8 cellular contexts compared by ENCODE assay signal in the genomic region with DNA sequence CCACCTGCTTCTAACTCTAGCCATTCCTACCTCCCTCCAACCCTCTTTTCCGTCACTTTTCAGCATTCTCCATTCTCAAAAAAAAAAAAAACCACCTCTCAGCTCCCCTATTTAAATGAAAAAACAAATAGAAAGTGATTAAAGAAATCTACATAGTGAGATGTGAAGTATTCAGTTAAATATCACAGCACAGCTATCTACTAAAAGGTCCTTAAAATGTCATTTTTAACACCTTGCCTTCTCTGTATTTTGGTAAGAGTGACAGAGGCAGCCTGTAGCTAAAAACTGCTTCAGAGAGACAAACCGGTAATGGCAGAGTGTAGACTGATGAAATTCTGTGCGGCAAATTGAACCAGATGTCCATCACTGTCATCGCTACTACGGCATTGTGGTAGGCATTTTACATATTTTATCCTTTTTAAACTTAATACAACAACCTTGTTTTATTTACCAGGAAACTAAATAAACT. TPM values are rescaled to one million over a fixed set of nuclear protein-coding genes. Genes with fewer than 3 reads are reported as not detected.
A peak's percentile ranks its signal among the peaks of the same experiment; 100 is the strongest.
DNase-seq lines count a peak whose midpoint lies in the region; ATAC-seq, FAIRE-seq and TF ChIP-seq lines count a peak whose summit lies in the region.

No MANE protein-coding gene starts in this region.

- intact Hi-C loops in CD14-positive monocyte (cut with micrococcal nuclease) (loop anchor here (10.0 kb wide), 1 partner anchor 203 kb away; the partner anchor contains the start of genes NKAPD1 (in 2 of the 2) and PIH1D2 (in 2 of the 2)), MCF 10A (cut with micrococcal nuclease) (loop anchor here (10.0 kb wide), 1 partner anchor 293 kb away; the partner anchor contains the start of genes IL18 and TEX12)

- CTCF ChIA-PET in MCF 10A (lab: Yijun Ruan, JAX): interaction anchor here (0.6 to 5.5 kb wide), 12 partner anchors 9 to 396 kb away, joined by 3 to 35 read pairs (median 4); no protein-coding TSS in a partner anchor

- FAIRE-seq in urothelium cell line (lab: Jason Lieb, UNC): peak; percentile 35

- H3K27ac Mint-ChIP-seq in CD14-positive monocyte: peak overlapping the region; percentile 26 to 85 (median 61)
- peak overlapping the region; percentile 57 for H3K27ac Mint-ChIP-seq in MCF 10A (ENCODE audit: low read depth, unreplicated experiment)
- peak overlapping the region; percentile 95 for H3K27ac Mint-ChIP-seq in memory B cell

- H3K27me3 Mint-ChIP-seq in CD14-positive monocyte (ENCODE audit: low read depth in 3 of 3): no peaks in the 10 kb centered on the region
- no peaks in the 10 kb centered on the region for H3K27me3 Mint-ChIP-seq in MCF 10A (ENCODE audit: insufficient read depth, unreplicated experiment)
- H3K27me3 Mint-ChIP-seq in memory B cell: no peaks in the 10 kb centered on the region

- H3K4me1 Mint-ChIP-seq in CD14-positive monocyte (peaks cover 13% of the 10 kb centered on the region), MCF 10A (ENCODE audit: insufficient read depth, unreplicated experiment) (peaks cover 12% of the 10 kb centered on the region), memory B cell (peaks cover 10% of the 10 kb centered on the region)

- H3K36me3 Mint-ChIP-seq in CD14-positive monocyte (peaks cover 30 to 31% of the 10 kb centered on the region in 2 donors), MCF 10A (ENCODE audit: insufficient read depth, unreplicated experiment) (peaks cover 25% of the 10 kb centered on the region), memory B cell (peaks cover 17% of the 10 kb centered on the region)

- peak overlapping the region; percentile 87 to 91 for H3K4me3 Mint-ChIP-seq in CD14-positive monocyte
- peak overlapping the region; percentile 96 for H3K4me3 Mint-ChIP-seq in MCF 10A (ENCODE audit: unreplicated experiment)
- H3K4me3 Mint-ChIP-seq in memory B cell: peak overlapping the region; percentile 92

- POLR2A ChIA-PET in MCF 10A (lab: Yijun Ruan, JAX): interaction anchor here (0.5 to 3.5 kb wide), 31 partner anchors 8 to 1583 kb away, joined by 3 to 29 read pairs (median 5); partner anchors contain the start of genes CFAP68, DLAT, NKAPD1 and PIH1D2

- peak overlapping the region; percentile 66 for H3K27ac ChIP-seq in KOPT-K1 (ENCODE audit: low read depth, low read length, poor library complexity, severe bottlenecking)

- H3K36me3 ChIP-seq in KOPT-K1 (ENCODE audit: insufficient read depth, low read length): peaks cover 39% of the 10 kb centered on the region

- H3K9me3 Mint-ChIP-seq in CD14-positive monocyte (no peaks in the 10 kb centered on the region), MCF 10A (ENCODE audit: unreplicated experiment) (no peaks in the 10 kb centered on the region), memory B cell (no peaks in the 10 kb centered on the region)

- TF ChIP-seq CTCF in CD14-positive monocyte (IDR thresholded peaks at IDR 0.05) (no peak), MCF 10A (IDR thresholded peaks at IDR 0.05; ENCODE audit: unreplicated experiment) (no peak)

- H3K9me3 ChIP-seq in KOPT-K1 (ENCODE audit: insufficient read depth, low read length, poor library complexity, severe bottlenecking): no peaks in the 10 kb centered on the region

- no TSS peak for BruUV-seq in MCF 10A (replicated peaks; lab: Mats Ljungman, UMichigan)

- DNase-seq in CD14-positive monocyte (ENCODE audit: low spot score) (no peak), MCF 10A (ENCODE audit: unreplicated experiment) (peak; percentile 1), memory B cell (ENCODE audit: low spot score in 2 of 2) (no peak), urothelium cell line (ENCODE audit: low spot score) (no peak), COLO668 (lab: John Stamatoyannopoulos, UW; ENCODE audit: unreplicated experiment) (no peak)

- ATAC-seq in memory B cell (ENCODE audit: low read depth): no peak
- no peak for ATAC-seq in HG03378 (IDR thresholded peaks at IDR 0.05; ENCODE audit: unreplicated experiment)
- no peak for ATAC-seq in GM18909 (IDR thresholded peaks at IDR 0.05; ENCODE audit: poor library complexity, unreplicated experiment)

RNA-seq across cellular contexts. Expression of gene ALG9, which starts 0.3 kb away (rescaled TPM):
- polyA plus RNA-seq in CD14-positive monocyte: 1 to 10 TPM; 7.4 to 7.8 TPM
- total RNA-seq in MCF 10A (2022): 28.8 and 31.2 TPM in 2 replicates

RNA-seq across cellular contexts. Expression of gene FDXACB1, which starts 7.2 kb away (rescaled TPM):
- 1 to 10 TPM; 1.9 to 2.3 TPM for polyA plus RNA-seq in CD14-positive monocyte
- 0.79 and 1.0 TPM in 2 replicates for total RNA-seq in MCF 10A (2022)

RNA-seq across cellular contexts. Expression of gene CFAP68, which starts 7.6 kb away (rescaled TPM):
- polyA plus RNA-seq in CD14-positive monocyte: 1 to 10 TPM; 5.0 to 5.3 TPM
- 33.6 and 38.3 TPM in 2 replicates for total RNA-seq in MCF 10A (2022)

RNA-seq across cellular contexts. Expression of gene CRYAB, which starts 39.8 kb away (rescaled TPM):
- polyA plus RNA-seq in CD14-positive monocyte: not detected
- 1.2 and 2.5 TPM in 2 replicates for total RNA-seq in MCF 10A (2022)

RNA-seq across cellular contexts. Expression of gene HSPB2, which starts 40.8 kb away (rescaled TPM):
- not detected for polyA plus RNA-seq in CD14-positive monocyte
- 0.23 TPM in 1 of 2 replicates, not detected in the other for total RNA-seq in MCF 10A (2022)
